Comparison of ENCODE assay signal across 10 cellular contexts in genomic region chr11:114440971-114441810, GRCh38. TPM values are rescaled to one million over a fixed set of nuclear protein-coding genes. Genes with fewer than 3 reads are reported as not detected.
DNase-seq lines count a peak whose midpoint lies in the region; ATAC-seq, FAIRE-seq and TF ChIP-seq lines count a peak whose summit lies in the region.
"Had no signal": no experiment of that assay in that cellular context is flagged by ENCODE, and none has a peak within 500 bp of the region (broad histone marks: within the 10 kb centered on the region; RNA-seq: fewer than 3 reads in every experiment).

No MANE protein-coding gene starts in this region.

- H2BK5ac ChIP-seq in neuronal stem cell (ENCODE audit: low read length), result no peak overlapping the region

- DNase-seq in GM23248 (peak; percentile 10), SK-N-MC (ENCODE audit: low read depth, low spot score) (no peak), H54 (ENCODE audit: insufficient read length, low spot score) (no peak), neuronal stem cell (ENCODE audit: low spot score) (no peak)
- DNase-seq in stimulated activated naive CD4-positive, alpha-beta T cell (lab: John Stamatoyannopoulos, UW), result no peak
- DNase-seq: activated CD4-positive, alpha-beta T cell treated with anti-CD3 and anti-CD28 coated beads, Interleukin-2, amount 50 U/mL, for 48 hours had no signal

- no peak overlapping the region for H3K14ac ChIP-seq in neuronal stem cell (ENCODE audit: low read length)

- no peak for FAIRE-seq in H54 (lab: Jason Lieb, UNC)
- FAIRE-seq: GM12878 had no signal

- no peak overlapping the region for H2BK120ac ChIP-seq in neuronal stem cell (ENCODE audit: low read depth, low read length)

- H3K79me2 ChIP-seq in ACC112 (ENCODE audit: control insufficient read depth, insufficient read depth, low read length, unreplicated experiment), result peaks cover 65% of the 10 kb centered on the region
- peaks cover 76% of the 10 kb centered on the region for H3K79me2 ChIP-seq in GM23248 (ENCODE audit: insufficient read depth)

- H3K4me3 ChIP-seq in ACC112 (ENCODE audit: low read depth, low read length), result peak overlapping the region; percentile 88
- H3K4me3 ChIP-seq in GM23248, result peak overlapping the region; percentile 96
- peak overlapping the region; percentile 94; the same call in 1 of the 2 replicates for H3K4me3 ChIP-seq in SK-N-MC
- H3K4me3 ChIP-seq in iPS-20b (ENCODE audit: low read length), result peak overlapping the region; percentile 84
- no peak overlapping the region for H3K4me3 ChIP-seq in neuronal stem cell (ENCODE audit: low read length in 2 of 2)

- no peak overlapping the region for H3K4ac ChIP-seq in neuronal stem cell (ENCODE audit: low read length)

- H3K9ac ChIP-seq in GM23248 (peak overlapping the region; percentile 95), SK-N-MC (ENCODE audit: insufficient read length) (no peak overlapping the region), iPS-20b (ENCODE audit: low read depth, low read length) (peak overlapping the region; percentile 78; the same call in 1 of the 2 replicates), neuronal stem cell (ENCODE audit: low read depth, low read length, poor library complexity) (no peak overlapping the region)

- H3K79me1 ChIP-seq in neuronal stem cell (ENCODE audit: low read depth, low read length), result no peaks in the 10 kb centered on the region

- no peak overlapping the region for H2BK12ac ChIP-seq in neuronal stem cell (ENCODE audit: low read length)

- H3K27ac ChIP-seq in ACC112 (ENCODE audit: low read depth, low read length) (peak overlapping the region; percentile 85), GM23248 (peak overlapping the region; percentile 92), SK-N-MC (no peak overlapping the region), iPS-20b (ENCODE audit: low read length) (no peak overlapping the region), neuronal stem cell (replicated peaks; ENCODE audit: low read length) (no peak overlapping the region)

- in situ Hi-C loops in GM23248 (cut with MboI), result no loop called here

- H2AK5ac ChIP-seq in neuronal stem cell (ENCODE audit: low read depth, low read length), result no peak overlapping the region

- H3K4me1 ChIP-seq in ACC112 (ENCODE audit: control insufficient read depth, insufficient read depth, low read length, unreplicated experiment) (peaks cover 23% of the 10 kb centered on the region), GM23248 (ENCODE audit: insufficient read depth) (peaks cover 24% of the 10 kb centered on the region), iPS-20b (ENCODE audit: insufficient read depth, low read length) (peaks cover 30% of the 10 kb centered on the region), neuronal stem cell (ENCODE audit: control insufficient read depth in 2 of 2, insufficient read depth in 1 of 2, low read depth in 1 of 2, low read length in 2 of 2) (peaks cover 0 to 4% of the 10 kb centered on the region in 2 donors)

- H4K91ac ChIP-seq in neuronal stem cell (ENCODE audit: low read depth, low read length, poor library complexity), result no peak overlapping the region

- no peak overlapping the region for H2BK15ac ChIP-seq in neuronal stem cell (ENCODE audit: low read length)

- H3F3A ChIP-seq in GM23248 (ENCODE audit: insufficient read depth), result peaks cover 10% of the 10 kb centered on the region

- no peaks in the 10 kb centered on the region for H3K9me2 ChIP-seq in GM23248 (ENCODE audit: insufficient read depth)

- H3K18ac ChIP-seq in neuronal stem cell (ENCODE audit: low read length), result no peak overlapping the region

- 86 to 87% methylated on average over 8 of the region's 8 CpGs for WGBS in GM23248 (ENCODE audit: low coverage in 1 of 2, low lambda C conversion rate in 2 of 2, missing lambda C conversion rate in 2 of 2), 2 experiments
- WGBS in neuronal stem cell (ENCODE audit: extremely low coverage in 2 of 2, insufficient read length in 2 of 2, insufficient replicate concordance in 1 of 2), 2 donors, result no CpG with 5 or more reads among the region's 8 CpGs

- H2AFZ ChIP-seq in ACC112 (ENCODE audit: low read length, unreplicated experiment) (no peak overlapping the region), GM23248 (no peak overlapping the region), neuronal stem cell (ENCODE audit: low read length) (no peak overlapping the region)

- ATAC-seq in HG03354 (IDR thresholded peaks at IDR 0.05; ENCODE audit: poor library complexity, severe bottlenecking, unreplicated experiment), result no peak
- ATAC-seq: GM12878 had no signal

- no peaks in the 10 kb centered on the region for H3K9me3 ChIP-seq in GM23248 (ENCODE audit: low read depth)
- H3K9me3 ChIP-seq in SK-N-MC (ENCODE audit: low read depth, low read length), result no peaks in the 10 kb centered on the region
- no peaks in the 10 kb centered on the region for H3K9me3 ChIP-seq in iPS-20b (ENCODE audit: insufficient read depth, low read depth, low read length)
- no peaks in the 10 kb centered on the region for H3K9me3 ChIP-seq in neuronal stem cell (replicated peaks in 1 of 2; ENCODE audit: control insufficient read depth in 2 of 2, insufficient read depth in 1 of 2, low read depth in 1 of 2, low read length in 2 of 2)

- H4K8ac ChIP-seq in neuronal stem cell (ENCODE audit: low read depth, low read length), result no peak overlapping the region

- H3K4me2 ChIP-seq in GM23248 (ENCODE audit: unreplicated experiment), result peak overlapping the region; percentile 96
- no peak overlapping the region for H3K4me2 ChIP-seq in neuronal stem cell (ENCODE audit: insufficient read depth, low read length, poor library complexity, severe bottlenecking)

- H3K36me3 ChIP-seq in ACC112 (ENCODE audit: insufficient read depth, low read length), result peaks cover 32% of the 10 kb centered on the region; the same call in 1 of the 2 replicates
- H3K36me3 ChIP-seq in GM23248 (ENCODE audit: low read depth), result peaks cover 39% of the 10 kb centered on the region
- peaks cover 21% of the 10 kb centered on the region; the same call in 1 of the 2 replicates for H3K36me3 ChIP-seq in SK-N-MC (ENCODE audit: insufficient read depth, low read length)
- peaks cover 40% of the 10 kb centered on the region for H3K36me3 ChIP-seq in iPS-20b (ENCODE audit: insufficient read depth, low read depth, low read length)
- H3K36me3 ChIP-seq in neuronal stem cell (replicated peaks in 1 of 2; ENCODE audit: control insufficient read depth in 2 of 2, insufficient read depth in 2 of 2, low read length in 2 of 2), result peaks cover 0 to 7% of the 10 kb centered on the region in 2 donors

- peaks cover 10% of the 10 kb centered on the region; the same call in 1 of the 2 replicates for H4K20me1 ChIP-seq in GM23248 (ENCODE audit: insufficient read depth)

- H3K23ac ChIP-seq in neuronal stem cell (ENCODE audit: low read depth, low read length, poor library complexity), result no peak overlapping the region

- H3K27me3 ChIP-seq in ACC112 (ENCODE audit: insufficient read depth, low read length) (no peaks in the 10 kb centered on the region), GM23248 (replicated peaks; ENCODE audit: insufficient read depth) (no peaks in the 10 kb centered on the region), iPS-20b (ENCODE audit: insufficient read depth, low read length) (no peaks in the 10 kb centered on the region), neuronal stem cell (ENCODE audit: control insufficient read depth in 3 of 3, insufficient read depth in 3 of 3, low read depth in 1 of 3, low read length in 3 of 3) (no peaks in the 10 kb centered on the region)

- TF ChIP-seq POLR2A in H54 (IDR thresholded peaks at IDR 0.05; ENCODE audit: low read depth, low read length), result no peak

RNA-seq across cellular contexts. Expression of gene REXO2, which starts 1.9 kb away (rescaled TPM):
- total RNA-seq in GM23248 (2014; rRNA removed; shearing (Covaris generic)), result 245 and 350 TPM in 2 replicates
- 407 and 418 TPM in 2 replicates for polyA plus RNA-seq in GM23248 (2016; fragmentation: Nextera tagmentation; extraction: Ambion mirVana)
- polyA plus RNA-seq in neuronal stem cell (2013, experiment 1 of 2), result 42.3 TPM
- polyA plus RNA-seq in neuronal stem cell (2013, experiment 2 of 2), result 43.4 TPM

RNA-seq across cellular contexts. Expression of gene RBM7, which starts 40.7 kb away (rescaled TPM):
- total RNA-seq in GM23248 (2014; rRNA removed; shearing (Covaris generic)), result 48.6 and 58.3 TPM in 2 replicates
- polyA plus RNA-seq in GM23248 (2016; fragmentation: Nextera tagmentation; extraction: Ambion mirVana), result 57.0 and 60.9 TPM in 2 replicates
- polyA plus RNA-seq in neuronal stem cell (2013, experiment 1 of 2), result 29.2 TPM
- polyA plus RNA-seq in neuronal stem cell (2013, experiment 2 of 2), result 29.7 TPM

RNA-seq across cellular contexts. Expression of gene C11orf71, which starts 40.9 kb away (rescaled TPM):
- 2.1 and 4.8 TPM in 2 replicates for total RNA-seq in GM23248 (2014; rRNA removed; shearing (Covaris generic))
- polyA plus RNA-seq in GM23248 (2016; fragmentation: Nextera tagmentation; extraction: Ambion mirVana), result 1.8 and 2.2 TPM in 2 replicates
- polyA plus RNA-seq in neuronal stem cell (2013, experiment 1 of 2), result 10.4 TPM
- 9.8 TPM for polyA plus RNA-seq in neuronal stem cell (2013, experiment 2 of 2)

Comparison
In these comparisons a context has a peak if more than half of its experiments do, and no peak if none do; other contexts are left out.
1. H3K27ac ChIP-seq: peak in ACC112 (single experiment) and GM23248 (single experiment); none in SK-N-MC (single experiment), iPS-20b (single experiment) and neuronal stem cell (single experiment).
2. H3K4me3 ChIP-seq: peak in ACC112 (single experiment), GM23248 (single experiment), SK-N-MC (single experiment) and iPS-20b (single experiment); none in neuronal stem cell (0 of 2).
3. H3K9ac ChIP-seq: peak in GM23248 (single experiment) and iPS-20b (single experiment); none in SK-N-MC (single experiment) and neuronal stem cell (single experiment).